ENCODE assay signal across 12 cellular contexts in genomic region chr3:17384567-17385296, GRCh38.
DNase-seq lines count a peak whose midpoint lies in the region; ATAC-seq and TF ChIP-seq lines count a peak whose summit lies in the region.
"Had no signal": no experiment of that assay in that cellular context is flagged by ENCODE, and none has a peak within 500 bp of the region (broad histone marks: within the 10 kb centered on the region; RNA-seq: fewer than 3 reads in every experiment).

No MANE protein-coding gene starts in this region.

- TF ChIP-seq RAD21 in Ishikawa (IDR thresholded peaks at IDR 0.05; ENCODE audit: low read depth) = no peak
- TF ChIP-seq RAD21 in liver (IDR thresholded peaks at IDR 0.05) = no peak

- H3K27me3 Mint-ChIP-seq in WTC11 (ENCODE audit: low read depth) = no peaks in the 10 kb centered on the region
- H3K27me3 Mint-ChIP-seq: B cell had no signal

- DNase-seq in AML-193 (lab: John Stamatoyannopoulos, UW) = peak; percentile 46 to 50
- peak; percentile 61 for DNase-seq in epithelial cell of esophagus (ENCODE audit: low read depth)
- no peak for DNase-seq in DMS79 treated with DMSO at 0.1 percent for 48 hours (lab: John Stamatoyannopoulos, UW)
- no peak for DNase-seq in WTC11 (ENCODE audit: low spot score)
- DNase-seq in NCI-H510A treated with DMSO at 0.1 percent for 48 hours (lab: John Stamatoyannopoulos, UW) = no peak
- DNase-seq in SHP77 (lab: John Stamatoyannopoulos, UW) = no peak
- DNase-seq: NK-92 treated with Interleukin-12 subunit alpha and Interleukin-12 subunit beta, amount 100 ng/mL, for 24 hours; posterior cingulate gyrus had no signal

- POLR2A ChIA-PET in WTC11 (lab: Charles Lee) = no interaction called here

- no peak overlapping the region for H3K4me3 Mint-ChIP-seq in WTC11
- H3K4me3 Mint-ChIP-seq: B cell had no signal

- no peak overlapping the region; the same call in 1 of the 2 replicates for H3K27ac Mint-ChIP-seq in WTC11
- H3K27ac Mint-ChIP-seq: activated T-helper 2 cell treated with anti-CD3 and anti-CD28 coated beads, Interferon-gamma antibody, Interleukin-2, Interleukin-4, amounts not matched to agents 10 μg/mL and 5 μg/mL and 100 μg/mL, durations not matched to agents 14 hours and 24 hours and 36 hours; B cell had no signal

- H3K4me1 ChIP-seq in liver (ENCODE audit: control insufficient read depth in 4 of 4, insufficient read depth in 4 of 4, low read length in 3 of 4) = peaks cover 0 to 26% (median 18%) of the 10 kb centered on the region in 4 donors

- H3K36me3 Mint-ChIP-seq in WTC11 = no peaks in the 10 kb centered on the region

- 49% methylated on average over 3 of the region's 3 CpGs for WGBS in liver

- no peaks in the 10 kb centered on the region for H3K27me3 ChIP-seq in liver (ENCODE audit: control insufficient read depth in 4 of 4, insufficient read depth in 4 of 4, low read length in 3 of 4)

- no peak for TF ChIP-seq EP300 in Ishikawa (IDR thresholded peaks at IDR 0.05; ENCODE audit: borderline replicate concordance)

- no peak overlapping the region for H3K27ac ChIP-seq in liver (ENCODE audit: low read depth in 1 of 2, low read length in 2 of 2)

- H3K4me1 Mint-ChIP-seq in WTC11 = peaks cover 19% of the 10 kb centered on the region
- H3K4me1 Mint-ChIP-seq: B cell had no signal

- H3K9me3 ChIP-seq in liver (ENCODE audit: control insufficient read depth in 4 of 4, low read length in 3 of 4) = no peaks in the 10 kb centered on the region

- H3K4me3 ChIP-seq in epithelial cell of esophagus (ENCODE audit: low read length) (no peak overlapping the region), liver (ENCODE audit: low read depth in 1 of 3, low read length in 3 of 3) (no peak overlapping the region)

- H3K9ac ChIP-seq in liver (ENCODE audit: low read depth in 1 of 2, low read length in 2 of 2) = no peak overlapping the region

- CTCF ChIA-PET in WTC11 (lab: Charles Lee) = no interaction called here

- peaks cover 0 to 3% (median 0%) of the 10 kb centered on the region in 4 donors for H3K36me3 ChIP-seq in liver (ENCODE audit: control insufficient read depth in 4 of 4, insufficient read depth in 3 of 4, low read depth in 1 of 4, low read length in 3 of 4)

- no peaks in the 10 kb centered on the region for H3K9me3 Mint-ChIP-seq in WTC11
- H3K9me3 Mint-ChIP-seq: activated T-helper 2 cell treated with anti-CD3 and anti-CD28 coated beads, Interferon-gamma antibody, Interleukin-2, Interleukin-4, amounts not matched to agents 10 μg/mL and 5 μg/mL and 100 μg/mL, durations not matched to agents 14 hours and 24 hours and 36 hours had no signal

- no peak for ATAC-seq in WTC11

- TF ChIP-seq CTCF in epithelial cell of esophagus (IDR thresholded peaks at IDR 0.05; ENCODE audit: insufficient read depth, low read depth, low read length, missing control alignments) (no peak), liver (IDR thresholded peaks at IDR 0.05; ENCODE audit: low read depth, low read length, missing input control) (no peak), WTC11 (IDR thresholded peaks at IDR 0.05) (no peak)

TF ChIP-seq in Ishikawa, 13 proteins besides CTCF, POLR2A, EP300 and RAD21:
- peak; percentile 41; the same call in 1 of the 2 replicates for TF ChIP-seq CEBPB (IDR thresholded peaks at IDR 0.05)
- no peak for TF ChIP-seq TAF1 (IDR thresholded peaks at IDR 0.05; ENCODE audit: low read depth)
- no peak for TF ChIP-seq TCF12 (IDR thresholded peaks at IDR 0.05; ENCODE audit: low read depth)

TF ChIP-seq in liver, 16 proteins besides CTCF, POLR2A, EP300 and RAD21:
- TF ChIP-seq MAX (IDR thresholded peaks at IDR 0.05) (no peak), ATF3 (IDR thresholded peaks at IDR 0.05) (peak; percentile 53), YY1 (IDR thresholded peaks at IDR 0.05) (peak; percentile 26), HNF4A (conservative IDR thresholded peaks at IDR 0.05) (peak in 1 of 2 donors; percentile 37), RXRA (IDR thresholded peaks at IDR 0.05) (peak in 1 of 2 donors; percentile 30), EGR1 (IDR thresholded peaks at IDR 0.05; ENCODE audit: low read depth in 2 of 2) (no peak)

TF ChIP-seq in WTC11, 78 proteins besides CTCF, POLR2A, EP300 and RAD21 (continues in another document):
- TF ChIP-seq ERG (CRISPR knock-in tag; IDR thresholded peaks at IDR 0.05) = no peak
- TF ChIP-seq IRF1 (CRISPR knock-in tag; IDR thresholded peaks at IDR 0.05) = no peak
- no peak for TF ChIP-seq KAT7 (CRISPR knock-in tag; IDR thresholded peaks at IDR 0.05; ENCODE audit: borderline replicate concordance)
- no peak for TF ChIP-seq FOXP1 (CRISPR knock-in tag; IDR thresholded peaks at IDR 0.05; ENCODE audit: borderline replicate concordance)
- no peak for TF ChIP-seq ZBTB21 (CRISPR knock-in tag; IDR thresholded peaks at IDR 0.05; ENCODE audit: borderline replicate concordance)
- no peak for TF ChIP-seq STAT6 (CRISPR knock-in tag; conservative IDR thresholded peaks at IDR 0.05; ENCODE audit: low read depth)
- no peak for TF ChIP-seq SOX15 (CRISPR knock-in tag; IDR thresholded peaks at IDR 0.05)
- no peak for TF ChIP-seq ZNF232 (CRISPR knock-in tag; IDR thresholded peaks at IDR 0.05)
- no peak for TF ChIP-seq ZNF423 (CRISPR knock-in tag; IDR thresholded peaks at IDR 0.05)
- no peak for TF ChIP-seq NR1H2 (CRISPR knock-in tag; IDR thresholded peaks at IDR 0.05)
- no peak for TF ChIP-seq ZNF532 (CRISPR knock-in tag; IDR thresholded peaks at IDR 0.05; ENCODE audit: borderline replicate concordance)
- no peak for TF ChIP-seq ATF3 (CRISPR knock-in tag; conservative IDR thresholded peaks at IDR 0.05)

Comparison
In these comparisons a context has a peak if more than half of its experiments do, and no peak if none do; other contexts are left out.
1. DNase-seq: peak in AML-193 (2 of 2) and epithelial cell of esophagus (single experiment); none in DMS79 treated with DMSO at 0.1 percent for 48 hours (single experiment), WTC11 (single experiment), NCI-H510A treated with DMSO at 0.1 percent for 48 hours (single experiment) and SHP77 (0 of 2).